34 cellular contexts compared by ENCODE assay signal in the genomic region with DNA sequence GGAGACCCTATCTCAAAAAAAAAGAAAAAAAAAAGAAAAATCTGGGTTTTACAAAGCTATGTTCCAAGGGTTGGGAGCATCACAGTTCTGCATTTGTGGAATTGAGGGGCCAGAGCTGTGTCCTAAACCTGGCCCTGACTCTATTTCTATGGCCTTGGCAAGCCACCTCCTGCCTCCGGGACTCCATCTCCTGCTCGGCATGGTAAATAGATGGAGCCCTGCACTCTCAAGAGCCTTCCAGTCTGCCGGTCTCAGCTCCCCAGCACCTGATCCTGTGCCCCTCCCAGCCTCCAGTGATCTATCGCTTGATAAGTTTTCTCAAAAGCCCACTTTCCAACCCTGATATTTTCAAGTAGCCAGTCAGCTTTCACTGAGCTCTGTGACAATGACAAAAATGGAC.
"Had no signal": no experiment of that assay in that cellular context is flagged by ENCODE, and none has a peak within 500 bp of the region (broad histone marks: within the 10 kb centered on the region; RNA-seq: fewer than 3 reads in every experiment).

No MANE protein-coding gene starts in this region.

- H2AFZ ChIP-seq: PC-9 had no signal

- H3K36me3 ChIP-seq: brain microvascular endothelial cell, MG63, WERI-Rb-1 had no signal

- H3K4me3 ChIP-seq: MG63, PC-9 had no signal

- H3K27ac ChIP-seq: brain microvascular endothelial cell, PC-9 had no signal

- ATAC-seq: activated CD8-positive, alpha-beta memory T cell treated with anti-CD3 and anti-CD28 coated beads, Interleukin-2, amount 10 ng/mL, durations not matched to agents 7 days and 5 days; activated naive CD8-positive, alpha-beta T cell treated with anti-CD3 and anti-CD28 coated beads, Interleukin-2, amount 50 U/mL, for 24 hours had no signal

- DNase-seq: activated CD4-positive, alpha-beta memory T cell treated with anti-CD3 and anti-CD28 coated beads, Interleukin-2, amount 10 ng/mL, durations not matched to agents 7 days and 5 days; activated CD4-positive, alpha-beta T cell treated with anti-CD3 and anti-CD28 coated beads for 1 hour; activated CD4-positive, alpha-beta T cell treated with anti-CD3 and anti-CD28 coated beads for 48 hours; activated CD4-positive, CD25-positive, alpha-beta regulatory T cell; activated CD8-positive, alpha-beta memory T cell treated with anti-CD3 and anti-CD28 coated beads for 24 hours; activated CD8-positive, alpha-beta memory T cell treated with anti-CD3 and anti-CD28 coated beads, Interleukin-2, amount 10 ng/mL, durations not matched to agents 7 days and 5 days; activated CD8-positive, alpha-beta memory T cell treated with anti-CD3 and anti-CD28 coated beads, Interleukin-2, amount 50 U/mL, for 48 hours; activated naive CD4-positive, alpha-beta T cell treated with anti-CD3 and anti-CD28 coated beads, Interleukin-2, amount 10 ng/mL, durations not matched to agents 7 days and 5 days; activated naive CD8-positive, alpha-beta T cell treated with anti-CD3 and anti-CD28 coated beads, Interleukin-2, amount 50 U/mL, for 24 hours; amniotic stem cell; aorta; brain microvascular endothelial cell; central memory CD4-positive, alpha-beta T cell; Kasumi-1; KG1; MG63; NCI-H1048; NCI-H1105 treated with DMSO at 0.1 percent for 48 hours; NCI-H1436; NCI-H1694; NCI-H2107; NCI-H2171; NCI-H2227 treated with DMSO at 0.1 percent for 48 hours; NCI-H446; NCI-H510A treated with DMSO at 0.1 percent for 48 hours; NCI-H526 treated with DMSO at 0.1 percent for 48 hours; NCI-H774; PC-9; Right ventricle myocardium superior; SW 1271; T-helper 1 cell; T-helper 2 cell; T-helper 9 cell had no signal

- H3K9me3 ChIP-seq: MG63 had no signal

- H3K4me2 ChIP-seq: PC-9 had no signal

- H3K27me3 ChIP-seq: brain microvascular endothelial cell, MG63 had no signal
